ENCODE assay signal across 10 cellular contexts in genomic region chr20:856361-856775, GRCh38. TPM values are rescaled to one million over a fixed set of nuclear protein-coding genes. Genes with fewer than 3 reads are reported as not detected.
A peak's percentile ranks its signal among the peaks of the same experiment; 100 is the strongest.
DNase-seq lines count a peak whose midpoint lies in the region; ATAC-seq and TF ChIP-seq lines count a peak whose summit lies in the region.
"Had no signal": no experiment of that assay in that cellular context is flagged by ENCODE, and none has a peak within 500 bp of the region (broad histone marks: within the 10 kb centered on the region; RNA-seq: fewer than 3 reads in every experiment).

No MANE protein-coding gene starts in this region.

- CTCF ChIA-PET in activated CD8-positive, alpha-beta memory T cell treated with anti-CD3 and anti-CD28 coated beads, Interleukin-2, amount 10 ng/mL, durations not matched to agents 7 days and 5 days (lab: Charles Lee): interaction anchor here (1.7 kb wide), 1 partner anchor 10 kb away, joined by 7 read pairs; no protein-coding TSS in a partner anchor

- in situ Hi-C loops in transverse colon (cut with MboI; ENCODE audit: low pct_ligation_motif_present in 1 of 4, low pct_unique_long_range_greater_than_20kb in 1 of 4, low sequenced_read_pairs in 3 of 4): no loop called here

- intact Hi-C loops in CD14-positive monocyte (cut with micrococcal nuclease) (no loop called here), transverse colon (cut with DNase I; ENCODE audit: low total_unique reads) (no loop called here)

- H3K36me3 ChIP-seq in transverse colon: no peaks in the 10 kb centered on the region

- H3K4me3 ChIP-seq in fibroblast of pulmonary artery (replicated peaks; ENCODE audit: low read depth, low read length) (no peak overlapping the region), transverse colon (no peak overlapping the region)
- H3K4me3 ChIP-seq: mucosa of descending colon had no signal

- TF ChIP-seq POLR2A in transverse colon (IDR thresholded peaks at IDR 0.05): no peak

- H3K9me3 ChIP-seq in transverse colon: no peaks in the 10 kb centered on the region
- H3K9me3 ChIP-seq: mucosa of descending colon had no signal

- TF ChIP-seq CTCF in fibroblast of pulmonary artery (IDR thresholded peaks at IDR 0.05; ENCODE audit: low read length, missing control alignments) (no peak), CD14-positive monocyte (IDR thresholded peaks at IDR 0.05) (no peak), transverse colon (IDR thresholded peaks at IDR 0.05) (no peak)

- H3K4me1 Mint-ChIP-seq in activated CD8-positive, alpha-beta memory T cell treated with anti-CD3 and anti-CD28 coated beads, Interleukin-2, amount 10 ng/mL, durations not matched to agents 7 days and 5 days: peaks cover 82% of the 10 kb centered on the region
- H3K4me1 Mint-ChIP-seq in CD14-positive monocyte: peaks cover 42% of the 10 kb centered on the region

- WGBS in transverse colon (ENCODE audit: low coverage in 1 of 2), 2 donors: 62% methylated on average over 12 of the region's 12 CpGs; no CpG with 5 or more reads in 1 of the 2 donors

- no peak for TF ChIP-seq EP300 in transverse colon (IDR thresholded peaks at IDR 0.05; ENCODE audit: low read depth)

- peak; percentile 55 for ATAC-seq in activated CD8-positive, alpha-beta memory T cell treated with anti-CD3 and anti-CD28 coated beads, Interleukin-2, amount 10 ng/mL, durations not matched to agents 7 days and 5 days
- ATAC-seq: mucosa of descending colon had no signal

- DNase-seq in HT1080 (ENCODE audit: low read depth): peak; percentile 98
- DNase-seq in activated CD8-positive, alpha-beta memory T cell treated with anti-CD3 and anti-CD28 coated beads, Interleukin-2, amount 10 ng/mL, durations not matched to agents 7 days and 5 days: peak; percentile 65
- peak; percentile 68 for DNase-seq in fibroblast of pulmonary artery (ENCODE audit: low read depth)
- DNase-seq in stimulated activated CD8-positive, alpha-beta memory T cell treated with anti-CD3 and anti-CD28 coated beads, Interleukin-4, amount 100 ng/mL, for 24 hours (ENCODE audit: low read depth): peak; percentile 45
- no peak for DNase-seq in CD14-positive monocyte (ENCODE audit: low spot score)
- no peak for DNase-seq in NCI-H510A (lab: John Stamatoyannopoulos, UW)
- no peak for DNase-seq in mucosa of gallbladder (ENCODE audit: low spot score)
- no peak for DNase-seq in transverse colon
- DNase-seq: activated B cell treated with CpG ODN at 0.5 μM for 24 hours, mucosa of descending colon had no signal

- no peaks in the 10 kb centered on the region for H3K4me1 ChIP-seq in transverse colon

- peak overlapping the region; percentile 13 for H3K27ac Mint-ChIP-seq in activated CD8-positive, alpha-beta memory T cell treated with anti-CD3 and anti-CD28 coated beads, Interleukin-2, amount 10 ng/mL, durations not matched to agents 7 days and 5 days
- peak overlapping the region in 3 of 7 donors; percentile 26 to 57 (median 36) for H3K27ac Mint-ChIP-seq in CD14-positive monocyte
- H3K27ac Mint-ChIP-seq: activated B cell treated with CpG ODN at 0.5 μM for 24 hours had no signal

- no peaks in the 10 kb centered on the region for H3K27me3 ChIP-seq in transverse colon

- H3K27me3 Mint-ChIP-seq in activated CD8-positive, alpha-beta memory T cell treated with anti-CD3 and anti-CD28 coated beads, Interleukin-2, amount 10 ng/mL, durations not matched to agents 7 days and 5 days: no peaks in the 10 kb centered on the region
- no peaks in the 10 kb centered on the region for H3K27me3 Mint-ChIP-seq in CD14-positive monocyte (ENCODE audit: low read depth in 3 of 3)
- H3K27me3 Mint-ChIP-seq: activated B cell treated with CpG ODN at 0.5 μM for 24 hours had no signal

- no peak overlapping the region for H3K4me3 Mint-ChIP-seq in activated CD8-positive, alpha-beta memory T cell treated with anti-CD3 and anti-CD28 coated beads, Interleukin-2, amount 10 ng/mL, durations not matched to agents 7 days and 5 days
- H3K4me3 Mint-ChIP-seq in CD14-positive monocyte: no peak overlapping the region
- H3K4me3 Mint-ChIP-seq: activated B cell treated with CpG ODN at 0.5 μM for 24 hours had no signal

- H3K9me3 Mint-ChIP-seq in activated CD8-positive, alpha-beta memory T cell treated with anti-CD3 and anti-CD28 coated beads, Interleukin-2, amount 10 ng/mL, durations not matched to agents 7 days and 5 days (ENCODE audit: low read depth): no peaks in the 10 kb centered on the region
- peaks cover 0 to 2% (median 0%) of the 10 kb centered on the region in 7 donors for H3K9me3 Mint-ChIP-seq in CD14-positive monocyte
- H3K9me3 Mint-ChIP-seq: activated B cell treated with CpG ODN at 0.5 μM for 24 hours had no signal

- H3K36me3 Mint-ChIP-seq in activated CD8-positive, alpha-beta memory T cell treated with anti-CD3 and anti-CD28 coated beads, Interleukin-2, amount 10 ng/mL, durations not matched to agents 7 days and 5 days: peaks cover 25% of the 10 kb centered on the region
- H3K36me3 Mint-ChIP-seq in CD14-positive monocyte: peaks cover 42 to 44% of the 10 kb centered on the region in 2 donors

- no peak overlapping the region for H3K27ac ChIP-seq in transverse colon

RNA-seq across cellular contexts. Expression of gene FAM110A, which starts 22.9 kb away (rescaled TPM):
- 5.8 and 6.4 TPM in 2 replicates for total RNA-seq in HT1080 (2014; rRNA removed; shearing (Covaris generic))
- 8.4 and 11.5 TPM in 2 replicates for polyA plus RNA-seq in HT1080 (2015; cell fraction: cytosol; rRNA removed)
- 9.1 and 9.4 TPM in 2 replicates for polyA plus RNA-seq in HT1080 (2015; cell fraction: nucleus; rRNA removed)
- total RNA-seq in activated CD8-positive, alpha-beta memory T cell treated with anti-CD3 and anti-CD28 coated beads, Interleukin-2, amount 10 ng/mL, durations not matched to agents 7 days and 5 days: 10 to 100 TPM; 34.3 to 37.0 TPM
- polyA plus RNA-seq in CD14-positive monocyte: 10 to 100 TPM; 13.8 to 27.8 TPM
- total RNA-seq in mucosa of gallbladder (16.1 TPM), transverse colon (10 to 100 TPM in 1 of 4 donors, 1 to 10 TPM in 3; 4.0 to 14.6 (median 6.9) TPM)

RNA-seq across cellular contexts. Expression of gene ANGPT4, which starts 59.8 kb away (rescaled TPM):
- total RNA-seq in HT1080 (2014; rRNA removed; shearing (Covaris generic)): 0.02 TPM in 1 of 2 replicates, not detected in the other
- polyA plus RNA-seq in HT1080 (2015; cell fraction: cytosol; rRNA removed): 0.01 TPM in 1 of 2 replicates, not detected in the other
- 0.02 TPM in 1 of 2 replicates, not detected in the other for polyA plus RNA-seq in HT1080 (2015; cell fraction: nucleus; rRNA removed)
- total RNA-seq in activated CD8-positive, alpha-beta memory T cell treated with anti-CD3 and anti-CD28 coated beads, Interleukin-2, amount 10 ng/mL, durations not matched to agents 7 days and 5 days: not detected
- polyA plus RNA-seq in CD14-positive monocyte: under 1 TPM in 1 of 2 donors, not detected in 1; 0.14 TPM
- 0.20 TPM for total RNA-seq in mucosa of gallbladder
- under 1 TPM in 1 of 4 donors, not detected in 3; 0.14 TPM for total RNA-seq in transverse colon
- total RNA-seq: activated B cell treated with CpG ODN at 0.5 μM for 24 hours had no signal

Comparison
In these comparisons a context has a peak if more than half of its experiments do, and no peak if none do; other contexts are left out.
1. DNase-seq: peak in HT1080 (single experiment), activated CD8-positive, alpha-beta memory T cell treated with anti-CD3 and anti-CD28 coated beads, Interleukin-2, amount 10 ng/mL, durations not matched to agents 7 days and 5 days (single experiment), fibroblast of pulmonary artery (single experiment) and stimulated activated CD8-positive, alpha-beta memory T cell treated with anti-CD3 and anti-CD28 coated beads, Interleukin-4, amount 100 ng/mL, for 24 hours (single experiment); none in CD14-positive monocyte (single experiment), NCI-H510A (single experiment), mucosa of gallbladder (single experiment) and transverse colon (single experiment).